Comparison of ENCODE assay signal across 11 cellular contexts in the genomic region with DNA sequence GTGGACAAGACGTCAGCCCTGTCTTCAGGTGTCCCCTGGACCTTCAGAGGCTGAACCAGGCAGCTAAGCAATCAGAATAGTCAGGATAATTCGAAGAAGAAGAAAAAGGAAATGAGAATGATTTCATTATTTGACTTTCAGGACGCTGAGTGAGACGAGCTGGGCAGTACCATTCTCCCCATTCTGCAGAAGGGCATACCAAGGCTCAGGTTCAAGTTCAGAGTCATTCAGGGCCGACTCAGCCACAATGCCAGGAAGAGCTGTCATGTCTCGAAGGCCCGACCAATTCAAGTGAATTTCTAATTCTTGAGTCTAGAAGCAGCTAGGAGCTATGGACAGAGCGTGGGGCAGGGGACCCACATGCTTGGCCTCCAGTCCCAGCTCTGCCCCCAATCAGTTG.
"Had no signal": no experiment of that assay in that cellular context is flagged by ENCODE, and none has a peak within 500 bp of the region (broad histone marks: within the 10 kb centered on the region; RNA-seq: fewer than 3 reads in every experiment).

No MANE protein-coding gene starts in this region.

- H3K27ac ChIP-seq: adrenal gland, gastroesophageal sphincter, ovary, sigmoid colon, thoracic aorta had no signal

- H3K4me3 ChIP-seq: adrenal gland, gastroesophageal sphincter, ovary, sigmoid colon, thoracic aorta had no signal

- H3K4me1 ChIP-seq: adrenal gland, gastroesophageal sphincter, sigmoid colon had no signal

- DNase-seq: activated CD4-positive, alpha-beta T cell treated with anti-CD3 and anti-CD28 coated beads, Interleukin-2, amount 50 U/mL, for 1 hour; activated gamma-delta T cell; adrenal gland; central memory CD4-positive, alpha-beta T cell; nephron progenitor cell; ovary; sigmoid colon; SK-N-SH; stimulated activated naive CD8-positive, alpha-beta T cell treated with anti-CD3 and anti-CD28 coated beads, Interleukin-15, amount 100 ng/mL, for 72 hours had no signal

- H3K9ac ChIP-seq: SK-N-SH had no signal

- H3K27ac Mint-ChIP-seq: nephron progenitor cell had no signal

- H3K4me3 Mint-ChIP-seq: nephron progenitor cell had no signal

- H3K9me3 ChIP-seq: adrenal gland, gastroesophageal sphincter, ovary, sigmoid colon, SK-N-SH, thoracic aorta had no signal

- ATAC-seq: gastroesophageal sphincter; stimulated activated naive CD8-positive, alpha-beta T cell treated with anti-CD3 and anti-CD28 coated beads, Interleukin-15, amount 100 ng/mL, for 72 hours had no signal

- H3K9me3 Mint-ChIP-seq: nephron progenitor cell; stimulated activated naive CD8-positive, alpha-beta T cell treated with anti-CD3 and anti-CD28 coated beads, Interleukin-15, amount 100 ng/mL, for 72 hours had no signal

- H3K4me2 ChIP-seq: SK-N-SH had no signal

- H3K27me3 ChIP-seq: adrenal gland, ovary, sigmoid colon had no signal

- H3K36me3 ChIP-seq: adrenal gland, gastroesophageal sphincter, ovary, sigmoid colon, thoracic aorta had no signal
